Comparison of ENCODE assay signal across 8 cellular contexts in the genomic region with DNA sequence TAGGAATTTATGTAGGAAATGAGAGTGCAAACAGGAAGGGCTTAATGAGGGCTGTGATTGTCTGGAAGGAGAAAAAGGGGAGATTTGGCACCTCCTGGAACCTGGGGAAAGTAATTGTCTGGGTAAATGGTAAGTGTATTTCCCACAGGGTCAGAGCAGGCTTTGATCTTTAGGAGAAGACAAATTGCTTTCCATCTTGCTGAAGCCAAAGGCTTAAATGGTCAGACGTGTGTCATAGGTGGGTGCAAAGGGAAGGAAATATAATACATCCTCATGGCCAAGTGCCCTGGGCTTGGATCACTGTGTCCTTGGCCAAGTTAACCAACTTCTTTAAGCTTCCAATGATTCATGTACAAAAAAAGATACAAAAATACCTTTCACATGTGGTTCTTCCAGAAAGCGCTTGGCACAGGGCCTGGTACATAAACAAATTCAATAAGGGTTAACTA. TPM values are rescaled to one million over a fixed set of nuclear protein-coding genes. Genes with fewer than 3 reads are reported as not detected.
A peak's percentile ranks its signal among the peaks of the same experiment; 100 is the strongest.
DNase-seq lines count a peak whose midpoint lies in the region; ATAC-seq lines count a peak whose summit lies in the region.
"Had no signal": no experiment of that assay in that cellular context is flagged by ENCODE, and none has a peak within 500 bp of the region (broad histone marks: within the 10 kb centered on the region; RNA-seq: fewer than 3 reads in every experiment).

No MANE protein-coding gene starts in this region.

- H3K36me3 ChIP-seq in SK-N-MC (ENCODE audit: insufficient read depth, low read length): no peaks in the 10 kb centered on the region

- H3K9me3 ChIP-seq in SK-N-MC (ENCODE audit: low read depth, low read length): no peaks in the 10 kb centered on the region

- ATAC-seq in HG03457 (IDR thresholded peaks at IDR 0.05; ENCODE audit: unreplicated experiment): no peak
- no peak for ATAC-seq in GM18868 (IDR thresholded peaks at IDR 0.05; ENCODE audit: unreplicated experiment)

- H3K4me3 ChIP-seq in SK-N-MC (no peak overlapping the region), skeletal muscle cell (ENCODE audit: low read depth, low read length) (no peak overlapping the region)

- peak overlapping the region; percentile 37 for H3K9ac ChIP-seq in SK-N-MC (ENCODE audit: insufficient read length)

- H3K27ac ChIP-seq in SK-N-MC: no peak overlapping the region

- peak; percentile 38 for DNase-seq in H4 (ENCODE audit: low spot score)
- DNase-seq in SK-N-MC (ENCODE audit: low read depth, low spot score): no peak
- peak; percentile 57 for DNase-seq in fibroblast of peridontal ligament (ENCODE audit: extremely low read depth)
- DNase-seq in skeletal muscle cell (ENCODE audit: low read depth): peak; percentile 79
- DNase-seq in occipital lobe (lab: John Stamatoyannopoulos, UW): no peak

RNA-seq across cellular contexts. Expression of gene DUSP23, which starts 1.3 kb away (rescaled TPM):
- total RNA-seq in H4 (2014; rRNA removed; shearing (Covaris generic)): 11.0 and 14.8 TPM in 2 replicates
- 21.4 TPM for total RNA-seq in occipital lobe

RNA-seq across cellular contexts. Expression of gene FCRL6, which starts 22.7 kb away (rescaled TPM):
- not detected in 2 replicates for total RNA-seq in H4 (2014; rRNA removed; shearing (Covaris generic))
- total RNA-seq in occipital lobe: not detected
- total RNA-seq: frontal cortex had no signal

RNA-seq across cellular contexts. Expression of gene SLAMF8, which starts 47.2 kb away (rescaled TPM):
- 0.17 TPM in 1 of 2 replicates, not detected in the other for total RNA-seq in H4 (2014; rRNA removed; shearing (Covaris generic))
- total RNA-seq in occipital lobe: not detected
- total RNA-seq: frontal cortex had no signal

Comparison
In these comparisons a context has a peak if more than half of its experiments do, and no peak if none do; other contexts are left out.
1. DNase-seq: peak in H4 (single experiment), fibroblast of peridontal ligament (single experiment) and skeletal muscle cell (single experiment); none in SK-N-MC (single experiment) and occipital lobe (single experiment).